In genomic region chr6:160221423-160221822, GRCh38 we compare ENCODE assay signal across 10 cellular contexts. TPM values are rescaled to one million over a fixed set of nuclear protein-coding genes. Genes with fewer than 3 reads are reported as not detected.
DNase-seq lines count a peak whose midpoint lies in the region; ATAC-seq, FAIRE-seq and TF ChIP-seq lines count a peak whose summit lies in the region.
"Had no signal": no experiment of that assay in that cellular context is flagged by ENCODE, and none has a peak within 500 bp of the region (broad histone marks: within the 10 kb centered on the region; RNA-seq: fewer than 3 reads in every experiment).

No MANE protein-coding gene starts in this region.

- TF ChIP-seq CTCF in esophagus squamous epithelium (IDR thresholded peaks at IDR 0.05), result peak in 4 of 6 experiments; percentile 22 to 58 (median 28)

- no peaks in the 10 kb centered on the region for H3K9me3 ChIP-seq in esophagus squamous epithelium
- H3K9me3 ChIP-seq: prostate gland had no signal

- peak; percentile 58 for ATAC-seq in GM21381 (IDR thresholded peaks at IDR 0.05; ENCODE audit: unreplicated experiment)

- 16% methylated on average over 3 of the region's 3 CpGs for WGBS in esophagus squamous epithelium, 2 donors

- no peak overlapping the region for H3K4me3 ChIP-seq in esophagus squamous epithelium
- H3K4me3 ChIP-seq: prostate gland had no signal

- no peaks in the 10 kb centered on the region for H3K4me1 ChIP-seq in esophagus squamous epithelium
- H3K4me1 ChIP-seq: prostate gland had no signal

- no peaks in the 10 kb centered on the region for H3K36me3 ChIP-seq in esophagus squamous epithelium
- H3K36me3 ChIP-seq: prostate gland had no signal

- intact Hi-C loops in esophagus squamous epithelium (cut with DNase I), result no loop called here

- no peak for FAIRE-seq in H54 (lab: Jason Lieb, UNC)

- TF ChIP-seq POLR2A in esophagus squamous epithelium (IDR thresholded peaks at IDR 0.05) (no peak), H54 (IDR thresholded peaks at IDR 0.05; ENCODE audit: low read depth, low read length) (no peak)

- H3K27me3 ChIP-seq in esophagus squamous epithelium, result no peaks in the 10 kb centered on the region

- peak; percentile 49 for DNase-seq in ACHN
- DNase-seq in MV-4-11 (lab: John Stamatoyannopoulos, UW), result peak; percentile 63
- DNase-seq in esophagus squamous epithelium (lab: John Stamatoyannopoulos, UW), result no peak
- DNase-seq in NCI-H748 (lab: John Stamatoyannopoulos, UW; ENCODE audit: unreplicated experiment), result no peak
- no peak for DNase-seq in stimulated activated CD4-positive, alpha-beta T cell treated with anti-CD3 and anti-CD28 coated beads, Interleukin-2, amount 100 ng/mL, for 24 hours
- DNase-seq in H54 (ENCODE audit: insufficient read length, low spot score), result no peak
- no peak for DNase-seq in D341Med (ENCODE audit: low spot score)

- H3K27ac ChIP-seq in esophagus squamous epithelium, result no peak overlapping the region
- H3K27ac ChIP-seq: prostate gland had no signal

- in situ Hi-C loops in ACHN (cut with HindIII; ENCODE audit: low pct_ligation_motif_present, low pct_unique_long_range_greater_than_20kb, low sequenced_read_pairs), result no loop called here

RNA-seq across cellular contexts. Expression of gene SLC22A2, which starts 37.2 kb away (rescaled TPM):
- total RNA-seq in esophagus squamous epithelium, result not detected
- total RNA-seq: prostate gland, subcutaneous adipose tissue had no signal

Comparison
In these comparisons a context has a peak if more than half of its experiments do, and no peak if none do; other contexts are left out.
1. DNase-seq: peak in ACHN (single experiment) and MV-4-11 (single experiment); none in esophagus squamous epithelium (single experiment), NCI-H748 (single experiment), stimulated activated CD4-positive, alpha-beta T cell treated with anti-CD3 and anti-CD28 coated beads, Interleukin-2, amount 100 ng/mL, for 24 hours (0 of 2), H54 (single experiment) and D341Med (single experiment).